Comparison of ENCODE assay signal across 13 cellular contexts in genomic region chr7:35630573-35630972, GRCh38.
A peak's percentile ranks its signal among the peaks of the same experiment; 100 is the strongest.
DNase-seq lines count a peak whose midpoint lies in the region; ATAC-seq and TF ChIP-seq lines count a peak whose summit lies in the region.
"Had no signal": no experiment of that assay in that cellular context is flagged by ENCODE, and none has a peak within 500 bp of the region (broad histone marks: within the 10 kb centered on the region; RNA-seq: fewer than 3 reads in every experiment).

No MANE protein-coding gene starts in this region.

- no peak for DNase-seq in natural killer cell
- DNase-seq in natural killer cell treated with Interleukin-12 subunit alpha and Interleukin-12 subunit beta and Interleukin-15 and Interleukin-18, amount 100 ng/mL, for 72 hours (ENCODE audit: low spot score) = no peak
- DNase-seq in activated naive CD8-positive, alpha-beta T cell treated with anti-CD3 and anti-CD28 coated beads, Interleukin-2, amount 50 U/mL, for 24 hours = no peak
- DNase-seq in NCI-H1105 treated with DMSO at 0.1 percent for 48 hours (lab: John Stamatoyannopoulos, UW) = no peak
- DNase-seq: heart right ventricle, midbrain, NCI-H1417 treated with DMSO at 0.1 percent for 48 hours, T-helper 9 cell had no signal

- peaks cover 9 to 12% of the 10 kb centered on the region in 2 donors for H3K4me1 Mint-ChIP-seq in natural killer cell
- H3K4me1 Mint-ChIP-seq in natural killer cell treated with Interleukin-12 subunit alpha and Interleukin-12 subunit beta and Interleukin-15 and Interleukin-18, amount 100 ng/mL, for 72 hours (ENCODE audit: low read depth in 2 of 2) = peaks cover 0 to 11% of the 10 kb centered on the region in 2 donors
- H3K4me1 Mint-ChIP-seq in activated naive CD8-positive, alpha-beta T cell treated with anti-CD3 and anti-CD28 coated beads, Interleukin-2, amount 50 U/mL, for 24 hours = no peaks in the 10 kb centered on the region

- no peak for TF ChIP-seq CTCF in natural killer cell (IDR thresholded peaks at IDR 0.05)
- TF ChIP-seq CTCF in gastroesophageal sphincter (IDR thresholded peaks at IDR 0.05) = no peak

- H3K4me3 ChIP-seq in gastroesophageal sphincter = no peak overlapping the region
- H3K4me3 ChIP-seq: heart right ventricle had no signal

- H3K27me3 Mint-ChIP-seq in natural killer cell (ENCODE audit: low read depth in 2 of 2) = no peaks in the 10 kb centered on the region
- H3K27me3 Mint-ChIP-seq in natural killer cell treated with Interleukin-12 subunit alpha and Interleukin-12 subunit beta and Interleukin-15 and Interleukin-18, amount 100 ng/mL, for 72 hours = no peaks in the 10 kb centered on the region
- H3K27me3 Mint-ChIP-seq in activated naive CD8-positive, alpha-beta T cell treated with anti-CD3 and anti-CD28 coated beads, Interleukin-2, amount 50 U/mL, for 24 hours = no peaks in the 10 kb centered on the region

- H3K9me3 Mint-ChIP-seq in natural killer cell = no peaks in the 10 kb centered on the region
- no peaks in the 10 kb centered on the region for H3K9me3 Mint-ChIP-seq in natural killer cell treated with Interleukin-12 subunit alpha and Interleukin-12 subunit beta and Interleukin-15 and Interleukin-18, amount 100 ng/mL, for 72 hours
- no peaks in the 10 kb centered on the region for H3K9me3 Mint-ChIP-seq in activated naive CD8-positive, alpha-beta T cell treated with anti-CD3 and anti-CD28 coated beads, Interleukin-2, amount 50 U/mL, for 24 hours

- TF ChIP-seq EP300 in gastroesophageal sphincter (IDR thresholded peaks at IDR 0.05) = no peak

- H3K27ac Mint-ChIP-seq in natural killer cell = peak overlapping the region; percentile 55 to 67
- H3K27ac Mint-ChIP-seq in natural killer cell treated with Interleukin-12 subunit alpha and Interleukin-12 subunit beta and Interleukin-15 and Interleukin-18, amount 100 ng/mL, for 72 hours = peak overlapping the region in 1 of 2 donors; percentile 24
- H3K27ac Mint-ChIP-seq in activated naive CD8-positive, alpha-beta T cell treated with anti-CD3 and anti-CD28 coated beads, Interleukin-2, amount 50 U/mL, for 24 hours = peak overlapping the region; percentile 54

- 32 to 46% methylated on average over 2 of the region's 2 CpGs for WGBS in gastroesophageal sphincter (ENCODE audit: low coverage in 1 of 2), 2 donors

- ATAC-seq in natural killer cell (no peak), gastroesophageal sphincter (peak; percentile 31), GM21717 (IDR thresholded peaks at IDR 0.05; ENCODE audit: unreplicated experiment) (no peak), HG03175 (IDR thresholded peaks at IDR 0.05; ENCODE audit: unreplicated experiment) (no peak), HG02759 (IDR thresholded peaks at IDR 0.05; ENCODE audit: unreplicated experiment) (no peak)
- no peak for ATAC-seq in natural killer cell treated with Interleukin-12 subunit alpha and Interleukin-12 subunit beta and Interleukin-15 and Interleukin-18, amount 100 ng/mL, for 72 hours
- no peak for ATAC-seq in activated naive CD8-positive, alpha-beta T cell treated with anti-CD3 and anti-CD28 coated beads, Interleukin-2, amount 50 U/mL, for 24 hours

- no peaks in the 10 kb centered on the region for H3K9me3 ChIP-seq in gastroesophageal sphincter
- H3K9me3 ChIP-seq: BE2C, heart right ventricle had no signal

- peaks cover 0 to 7% (median 0%) of the 10 kb centered on the region in 3 donors for H3K4me1 ChIP-seq in gastroesophageal sphincter

- peaks cover 5 to 64% of the 10 kb centered on the region in 2 donors for H3K36me3 ChIP-seq in gastroesophageal sphincter
- H3K36me3 ChIP-seq: BE2C had no signal

- intact Hi-C loops in natural killer cell (cut with micrococcal nuclease) = no loop called here

- H3K36me3 Mint-ChIP-seq in natural killer cell = peaks cover 14% of the 10 kb centered on the region
- H3K36me3 Mint-ChIP-seq in natural killer cell treated with Interleukin-12 subunit alpha and Interleukin-12 subunit beta and Interleukin-15 and Interleukin-18, amount 100 ng/mL, for 72 hours = peaks cover 6% of the 10 kb centered on the region
- H3K36me3 Mint-ChIP-seq in activated naive CD8-positive, alpha-beta T cell treated with anti-CD3 and anti-CD28 coated beads, Interleukin-2, amount 50 U/mL, for 24 hours (ENCODE audit: low read depth) = peaks cover 11% of the 10 kb centered on the region

- no peak overlapping the region for H3K27ac ChIP-seq in gastroesophageal sphincter
- H3K27ac ChIP-seq: heart right ventricle had no signal

- TF ChIP-seq POLR2A in gastroesophageal sphincter (IDR thresholded peaks at IDR 0.05) = no peak

- H3K27me3 ChIP-seq in gastroesophageal sphincter = no peaks in the 10 kb centered on the region
- H3K27me3 ChIP-seq: BE2C, heart right ventricle had no signal

- no peak overlapping the region for H3K4me3 Mint-ChIP-seq in natural killer cell
- H3K4me3 Mint-ChIP-seq in natural killer cell treated with Interleukin-12 subunit alpha and Interleukin-12 subunit beta and Interleukin-15 and Interleukin-18, amount 100 ng/mL, for 72 hours = no peak overlapping the region
- no peak overlapping the region for H3K4me3 Mint-ChIP-seq in activated naive CD8-positive, alpha-beta T cell treated with anti-CD3 and anti-CD28 coated beads, Interleukin-2, amount 50 U/mL, for 24 hours
